Comparison of ENCODE assay signal across 27 cellular contexts in genomic region chr17:72474243-72474642, GRCh38.
"Had no signal": no experiment of that assay in that cellular context is flagged by ENCODE, and none has a peak within 500 bp of the region (broad histone marks: within the 10 kb centered on the region; RNA-seq: fewer than 3 reads in every experiment).

No MANE protein-coding gene starts in this region.

- DNase-seq: colonic mucosa; dermis blood vessel endothelial cell; effector memory CD4-positive, alpha-beta T cell; foreskin keratinocyte; heart left ventricle; hippocampal formation; left cardiac atrium; left lung; mesenchymal stem cell; midbrain; naive thymus-derived CD4-positive, alpha-beta T cell; stimulated activated CD4-positive, alpha-beta T cell treated with anti-CD3 and anti-CD28 coated beads, Interleukin-2, amount 100 ng/mL, for 24 hours; stimulated activated CD4-positive, alpha-beta T cell treated with anti-CD3 and anti-CD28 coated beads, Interleukin-4, amount 100 ng/mL, for 24 hours; stimulated activated naive CD4-positive, alpha-beta T cell treated with Interleukin-2 at 50 U/mL for 16 hours; stomach; tibial artery had no signal

- H3K9me3 ChIP-seq: colonic mucosa, left lung, prostate gland had no signal

- H2AFZ ChIP-seq: neural progenitor cell had no signal

- H3K4me2 ChIP-seq: neural progenitor cell had no signal

- H3K27ac Mint-ChIP-seq: naive thymus-derived CD4-positive, alpha-beta T cell; neural progenitor cell; stimulated activated effector memory CD8-positive, alpha-beta T cell treated with anti-CD3 and anti-CD28 coated beads, Interleukin-12 subunit alpha, Interleukin-12 subunit beta, amount 100 ng/mL, for 72 hours; type B pancreatic cell had no signal

- H3K4me3 ChIP-seq: colonic mucosa, esophagus muscularis mucosa, gastroesophageal sphincter, heart left ventricle, left lung, neural progenitor cell, prostate gland, right atrium auricular region, sigmoid colon, stomach, tibial artery had no signal

- H3K9me3 Mint-ChIP-seq: stimulated activated effector memory CD8-positive, alpha-beta T cell treated with anti-CD3 and anti-CD28 coated beads, Interleukin-12 subunit alpha, Interleukin-12 subunit beta, amount 100 ng/mL, for 72 hours; type B pancreatic cell had no signal

- H3K36me3 Mint-ChIP-seq: neural progenitor cell; stimulated activated effector memory CD8-positive, alpha-beta T cell treated with anti-CD3 and anti-CD28 coated beads, Interleukin-12 subunit alpha, Interleukin-12 subunit beta, amount 100 ng/mL, for 72 hours had no signal

- H3K27me3 ChIP-seq: colonic mucosa, foreskin keratinocyte, neural progenitor cell, right atrium auricular region, sigmoid colon had no signal

- ATAC-seq: gastroesophageal sphincter; heart left ventricle; left cardiac atrium; left lung; naive thymus-derived CD4-positive, alpha-beta T cell; stimulated activated effector memory CD8-positive, alpha-beta T cell treated with anti-CD3 and anti-CD28 coated beads, Interleukin-12 subunit alpha, Interleukin-12 subunit beta, amount 100 ng/mL, for 72 hours had no signal

- H3K4me3 Mint-ChIP-seq: naive thymus-derived CD4-positive, alpha-beta T cell; nephron; neural progenitor cell; stimulated activated effector memory CD8-positive, alpha-beta T cell treated with anti-CD3 and anti-CD28 coated beads, Interleukin-12 subunit alpha, Interleukin-12 subunit beta, amount 100 ng/mL, for 72 hours; type B pancreatic cell had no signal

- H3K4me1 ChIP-seq: colonic mucosa, esophagus muscularis mucosa, foreskin keratinocyte, gastroesophageal sphincter, heart left ventricle, left lung, right atrium auricular region, sigmoid colon, tibial artery had no signal

- H3K27me3 Mint-ChIP-seq: type B pancreatic cell had no signal

- H3K36me3 ChIP-seq: colonic mucosa, esophagus muscularis mucosa, gastroesophageal sphincter, heart left ventricle, left lung, neural progenitor cell, prostate gland, right atrium auricular region, sigmoid colon, stomach, tibial artery had no signal

- H3K9ac ChIP-seq: neural progenitor cell had no signal

- H3K27ac ChIP-seq: esophagus muscularis mucosa, foreskin keratinocyte, gastroesophageal sphincter, heart left ventricle, left lung, neural progenitor cell, prostate gland, right atrium auricular region, sigmoid colon, tibial artery had no signal

- FAIRE-seq: endothelial cell of umbilical vein, islet of Langerhans had no signal

- H3K4me1 Mint-ChIP-seq: naive thymus-derived CD4-positive, alpha-beta T cell; stimulated activated effector memory CD8-positive, alpha-beta T cell treated with anti-CD3 and anti-CD28 coated beads, Interleukin-12 subunit alpha, Interleukin-12 subunit beta, amount 100 ng/mL, for 72 hours had no signal
